19 cellular contexts compared by ENCODE assay signal in genomic region chr12:76726626-76727025, GRCh38. TPM values are rescaled to one million over a fixed set of nuclear protein-coding genes. Genes with fewer than 3 reads are reported as not detected.
A peak's percentile ranks its signal among the peaks of the same experiment; 100 is the strongest.
DNase-seq lines count a peak whose midpoint lies in the region; TF ChIP-seq lines count a peak whose summit lies in the region.
"Had no signal": no experiment of that assay in that cellular context is flagged by ENCODE, and none has a peak within 500 bp of the region (broad histone marks: within the 10 kb centered on the region; RNA-seq: fewer than 3 reads in every experiment).

No MANE protein-coding gene starts in this region.

- H3K4me1 ChIP-seq in thyroid gland = no peaks in the 10 kb centered on the region
- H3K4me1 ChIP-seq: A549; BLaER1 treated with 17β-estradiol and CSF1 and Interleukin-3, amounts not matched to agents 10 nM and 100 nM had no signal

- no peak for TF ChIP-seq POLR2A in thyroid gland (IDR thresholded peaks at IDR 0.05)

- H3K4me3 ChIP-seq in thyroid gland (replicated peaks in 1 of 3) = no peak overlapping the region
- H3K4me3 ChIP-seq: A549; BLaER1 treated with 17β-estradiol and CSF1 and Interleukin-3, amounts not matched to agents 10 nM and 100 nM; GM12878 had no signal

- peak; percentile 4 for DNase-seq in DMS 273 (lab: John Stamatoyannopoulos, UW; ENCODE audit: unreplicated experiment)
- no peak for DNase-seq in DMS 273 treated with DMSO at 0.1 percent for 48 hours (lab: John Stamatoyannopoulos, UW)
- DNase-seq in G401 (ENCODE audit: low spot score) = peak; percentile 65
- peak; percentile 88 for DNase-seq in NCI-H2171 treated with DMSO at 0.1 percent for 48 hours (lab: John Stamatoyannopoulos, UW)
- peak; percentile 66 for DNase-seq in cerebellum (ENCODE audit: low spot score)
- DNase-seq in activated gamma-delta T cell treated with Interleukin-2 at 50 U/mL for 16 hours = no peak
- no peak for DNase-seq in thyroid gland
- DNase-seq: AML-193; Caco-2; Calu3; CD4-positive, alpha-beta T cell; CD8-positive, alpha-beta T cell; DMS79 treated with DMSO at 0.1 percent for 48 hours; GDM1 had no signal

- in situ Hi-C loops in G401 (cut with HindIII; ENCODE audit: low sequenced_read_pairs) = no loop called here

- intact Hi-C loops in thyroid gland (cut with DNase I) = no loop called here

- TF ChIP-seq CTCF in thyroid gland (IDR thresholded peaks at IDR 0.05) = no peak

- H3K36me3 ChIP-seq in thyroid gland = no peaks in the 10 kb centered on the region
- H3K36me3 ChIP-seq: BLaER1 treated with 17β-estradiol and CSF1 and Interleukin-3, amounts not matched to agents 10 nM and 100 nM had no signal

- no peaks in the 10 kb centered on the region for H3K9me3 ChIP-seq in thyroid gland
- H3K9me3 ChIP-seq: A549; BLaER1 treated with 17β-estradiol and CSF1 and Interleukin-3, amounts not matched to agents 10 nM and 100 nM; Caco-2 had no signal

- no peak overlapping the region for H3K27ac ChIP-seq in thyroid gland
- H3K27ac ChIP-seq: 22Rv1; A549; BLaER1 treated with 17β-estradiol and CSF1 and Interleukin-3, amounts not matched to agents 10 nM and 100 nM; C4-2B had no signal

- no peaks in the 10 kb centered on the region for H3K27me3 ChIP-seq in thyroid gland
- H3K27me3 ChIP-seq: BLaER1 treated with 17β-estradiol and CSF1 and Interleukin-3, amounts not matched to agents 10 nM and 100 nM had no signal

RNA-seq across cellular contexts. Expression of gene ZDHHC17, which starts 37.3 kb away (rescaled TPM):
- total RNA-seq in G401 (2014; rRNA removed; shearing (Covaris generic)) = 27.1 and 46.3 TPM in 2 replicates
- total RNA-seq in cerebellum = 222 TPM
- total RNA-seq in thyroid gland = 100 to 1,000 TPM in 1 of 4 donors, 10 to 100 TPM in 3; 30.8 to 120 (median 53.4) TPM

Comparison
In these comparisons a context has a peak if more than half of its experiments do, and no peak if none do; other contexts are left out.
1. DNase-seq: peak in DMS 273 (single experiment), G401 (single experiment), NCI-H2171 treated with DMSO at 0.1 percent for 48 hours (single experiment) and cerebellum (single experiment); none in DMS 273 treated with DMSO at 0.1 percent for 48 hours (single experiment), activated gamma-delta T cell treated with Interleukin-2 at 50 U/mL for 16 hours (single experiment) and thyroid gland (0 of 2).